1 cellular context compared by ENCODE assay signal in the genomic region with DNA sequence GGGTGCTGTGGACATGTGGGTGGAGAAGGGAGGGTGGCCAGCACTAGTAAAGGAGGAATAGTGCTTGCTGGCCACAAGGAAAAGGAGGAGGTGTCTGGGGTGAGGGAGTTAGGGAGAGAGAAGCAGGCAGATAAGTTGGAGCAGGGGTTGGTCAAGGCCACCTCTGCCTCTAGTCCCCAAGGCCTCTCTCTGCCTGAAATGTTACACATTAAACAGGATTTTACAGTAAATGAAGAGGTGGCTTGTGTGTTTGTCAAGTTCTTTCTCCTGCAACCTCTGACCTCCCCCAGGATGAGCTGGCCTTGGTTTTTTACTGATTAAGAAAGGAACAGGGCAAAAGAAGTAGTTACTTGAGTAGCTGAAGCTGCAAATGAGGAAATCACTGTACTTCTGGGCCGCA.
TF ChIP-seq lines count a peak whose summit lies in the region.

No MANE protein-coding gene starts in this region.

TF ChIP-seq in HepG2, 621 proteins besides CTCF, POLR2A, EP300 and RAD21 (continued from another document):
- TF ChIP-seq, protein P1, sequence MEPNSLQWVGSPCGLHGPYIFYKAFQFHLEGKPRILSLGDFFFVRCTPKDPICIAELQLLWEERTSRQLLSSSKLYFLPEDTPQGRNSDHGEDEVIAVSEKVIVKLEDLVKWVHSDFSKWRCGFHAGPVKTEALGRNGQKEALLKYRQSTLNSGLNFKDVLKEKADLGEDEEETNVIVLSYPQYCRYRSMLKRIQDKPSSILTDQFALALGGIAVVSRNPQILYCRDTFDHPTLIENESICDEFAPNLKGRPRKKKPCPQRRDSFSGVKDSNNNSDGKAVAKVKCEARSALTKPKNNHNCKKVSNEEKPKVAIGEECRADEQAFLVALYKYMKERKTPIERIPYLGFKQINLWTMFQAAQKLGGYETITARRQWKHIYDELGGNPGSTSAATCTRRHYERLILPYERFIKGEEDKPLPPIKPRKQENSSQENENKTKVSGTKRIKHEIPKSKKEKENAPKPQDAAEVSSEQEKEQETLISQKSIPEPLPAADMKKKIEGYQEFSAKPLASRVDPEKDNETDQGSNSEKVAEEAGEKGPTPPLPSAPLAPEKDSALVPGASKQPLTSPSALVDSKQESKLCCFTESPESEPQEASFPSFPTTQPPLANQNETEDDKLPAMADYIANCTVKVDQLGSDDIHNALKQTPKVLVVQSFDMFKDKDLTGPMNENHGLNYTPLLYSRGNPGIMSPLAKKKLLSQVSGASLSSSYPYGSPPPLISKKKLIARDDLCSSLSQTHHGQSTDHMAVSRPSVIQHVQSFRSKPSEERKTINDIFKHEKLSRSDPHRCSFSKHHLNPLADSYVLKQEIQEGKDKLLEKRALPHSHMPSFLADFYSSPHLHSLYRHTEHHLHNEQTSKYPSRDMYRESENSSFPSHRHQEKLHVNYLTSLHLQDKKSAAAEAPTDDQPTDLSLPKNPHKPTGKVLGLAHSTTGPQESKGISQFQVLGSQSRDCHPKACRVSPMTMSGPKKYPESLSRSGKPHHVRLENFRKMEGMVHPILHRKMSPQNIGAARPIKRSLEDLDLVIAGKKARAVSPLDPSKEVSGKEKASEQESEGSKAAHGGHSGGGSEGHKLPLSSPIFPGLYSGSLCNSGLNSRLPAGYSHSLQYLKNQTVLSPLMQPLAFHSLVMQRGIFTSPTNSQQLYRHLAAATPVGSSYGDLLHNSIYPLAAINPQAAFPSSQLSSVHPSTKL (CRISPR knock-in tag; IDR thresholded peaks at IDR 0.05): peak; percentile 58; the same call in 1 of the 2 replicates
- TF ChIP-seq HOXA3 (CRISPR knock-in tag; IDR thresholded peaks at IDR 0.05) (0 out of 2 replicates have a peak, but pooled peaks have one; percentile 25), HNF4G (IDR thresholded peaks at IDR 0.05; ENCODE audit: borderline replicate concordance, low read depth, low read length) (peak; percentile 10; the same call in 1 of the 2 replicates), HNF4G (CRISPR knock-in tag; IDR thresholded peaks at IDR 0.05; ENCODE audit: borderline replicate concordance, low read depth) (no peak), BCL6 (CRISPR knock-in tag; IDR thresholded peaks at IDR 0.05) (peak; percentile 26; the same call in 1 of the 2 replicates), GATAD2A (CRISPR knock-in tag; IDR thresholded peaks at IDR 0.05) (peak; percentile 81), TP53 (CRISPR knock-in tag; conservative IDR thresholded peaks at IDR 0.05) (no peak), ZNF260 (CRISPR knock-in tag; IDR thresholded peaks at IDR 0.05; ENCODE audit: borderline replicate concordance, low read depth) (no peak), MED13 (CRISPR knock-in tag; IDR thresholded peaks at IDR 0.05) (peak; percentile 43; the same call in 1 of the 2 replicates), RARA (CRISPR knock-in tag; IDR thresholded peaks at IDR 0.05) (peak; percentile 58), FOXA3 (CRISPR knock-in tag; IDR thresholded peaks at IDR 0.05) (peak; percentile 37; the same call in 1 of the 2 replicates)
- TF ChIP-seq, protein P2, sequence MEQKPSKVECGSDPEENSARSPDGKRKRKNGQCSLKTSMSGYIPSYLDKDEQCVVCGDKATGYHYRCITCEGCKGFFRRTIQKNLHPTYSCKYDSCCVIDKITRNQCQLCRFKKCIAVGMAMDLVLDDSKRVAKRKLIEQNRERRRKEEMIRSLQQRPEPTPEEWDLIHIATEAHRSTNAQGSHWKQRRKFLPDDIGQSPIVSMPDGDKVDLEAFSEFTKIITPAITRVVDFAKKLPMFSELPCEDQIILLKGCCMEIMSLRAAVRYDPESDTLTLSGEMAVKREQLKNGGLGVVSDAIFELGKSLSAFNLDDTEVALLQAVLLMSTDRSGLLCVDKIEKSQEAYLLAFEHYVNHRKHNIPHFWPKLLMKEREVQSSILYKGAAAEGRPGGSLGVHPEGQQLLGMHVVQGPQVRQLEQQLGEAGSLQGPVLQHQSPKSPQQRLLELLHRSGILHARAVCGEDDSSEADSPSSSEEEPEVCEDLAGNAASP (CRISPR knock-in tag; IDR thresholded peaks at IDR 0.05; ENCODE audit: borderline replicate concordance): peak; percentile 62; the same call in 1 of the 2 replicates
